Comparison of ENCODE assay signal across 21 cellular contexts in the genomic region with DNA sequence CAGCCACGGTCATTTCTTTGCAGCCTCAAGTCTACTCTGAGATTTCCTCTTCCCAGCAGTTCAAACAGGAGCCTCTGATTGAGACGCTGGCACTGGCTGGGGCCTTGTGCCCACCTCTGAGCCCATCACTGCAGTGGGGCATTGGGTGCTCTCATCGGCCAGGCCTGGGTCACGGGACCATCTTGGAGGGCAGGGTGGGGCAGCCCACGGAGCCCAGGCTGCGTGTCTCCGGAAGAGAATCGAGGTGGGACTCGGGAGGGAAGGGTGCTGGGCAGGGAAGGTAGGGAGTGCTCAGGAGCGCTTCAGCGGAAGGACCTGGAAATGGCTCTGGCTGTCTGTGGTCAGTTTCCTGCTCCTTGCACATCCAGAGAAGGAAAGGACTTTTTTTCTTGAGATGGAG.
DNase-seq lines count a peak whose midpoint lies in the region; ATAC-seq and TF ChIP-seq lines count a peak whose summit lies in the region.
"Had no signal": no experiment of that assay in that cellular context is flagged by ENCODE, and none has a peak within 500 bp of the region (broad histone marks: within the 10 kb centered on the region; RNA-seq: fewer than 3 reads in every experiment).

No MANE protein-coding gene starts in this region.

- H3K4me1 ChIP-seq in Loucy (ENCODE audit: insufficient read depth, low read length, poor library complexity, severe bottlenecking) (peaks cover 20% of the 10 kb centered on the region), neuronal stem cell (ENCODE audit: control insufficient read depth in 2 of 2, insufficient read depth in 1 of 2, low read depth in 1 of 2, low read length in 2 of 2) (peaks cover 0 to 5% of the 10 kb centered on the region in 2 donors), suprapubic skin (peaks cover 3% of the 10 kb centered on the region), BE2C (no peaks in the 10 kb centered on the region), GM23338 (ENCODE audit: insufficient read depth) (0 out of 2 replicates have a peak, but pooled peaks cover 6% of the 10 kb centered on the region)
- H3K4me1 ChIP-seq: SJCRH30 had no signal

- DNase-seq in H7 (peak; percentile 26), neuronal stem cell (ENCODE audit: low spot score) (no peak), suprapubic skin (ENCODE audit: low spot score in 2 of 2) (peak; percentile 35 to 58), BE2C (no peak), GM23338 (ENCODE audit: low spot score) (no peak)
- DNase-seq: C1 segment of cervical spinal cord; CD4-positive, alpha-beta memory T cell; COR-L47; EL; GDM1; NCI-H1105 treated with DMSO at 0.1 percent for 48 hours; NCI-H146; NCI-H1930; NCI-H2107; NCI-H524 treated with DMSO at 0.1 percent for 48 hours; NCI-H774; SJCRH30 had no signal

- H2BK5ac ChIP-seq in neuronal stem cell (ENCODE audit: low read length), result no peak overlapping the region

- no peak overlapping the region for H3K14ac ChIP-seq in neuronal stem cell (ENCODE audit: low read length)

- H2AK5ac ChIP-seq in neuronal stem cell (ENCODE audit: low read depth, low read length), result no peak overlapping the region

- no peak overlapping the region for H3K4me3 ChIP-seq in H7 (ENCODE audit: insufficient read depth, low read depth, low read length)
- no peak overlapping the region for H3K4me3 ChIP-seq in Loucy (ENCODE audit: low read length, poor library complexity, severe bottlenecking)
- H3K4me3 ChIP-seq in neuronal stem cell (ENCODE audit: low read length in 2 of 2), result no peak overlapping the region
- no peak overlapping the region for H3K4me3 ChIP-seq in suprapubic skin
- H3K4me3 ChIP-seq in BE2C (ENCODE audit: low read depth, low read length), result no peak overlapping the region
- H3K4me3 ChIP-seq in GM23338, result no peak overlapping the region
- H3K4me3 ChIP-seq: GM12878, SJCRH30 had no signal

- H3K9me2 ChIP-seq in Loucy (replicated peaks; ENCODE audit: low read depth, low read length) (no peaks in the 10 kb centered on the region), GM23338 (ENCODE audit: insufficient read depth) (no peaks in the 10 kb centered on the region)

- H4K91ac ChIP-seq in neuronal stem cell (ENCODE audit: low read depth, low read length, poor library complexity), result no peak overlapping the region

- TF ChIP-seq EP300 in suprapubic skin (IDR thresholded peaks at IDR 0.05), result no peak

- H3K27me3 ChIP-seq in H7 (ENCODE audit: control insufficient read depth, insufficient read depth, low read length), result no peaks in the 10 kb centered on the region
- H3K27me3 ChIP-seq in Loucy (ENCODE audit: insufficient read depth, low read length, poor library complexity, severe bottlenecking), result no peaks in the 10 kb centered on the region
- H3K27me3 ChIP-seq in neuronal stem cell (ENCODE audit: control insufficient read depth in 3 of 3, insufficient read depth in 3 of 3, low read depth in 1 of 3, low read length in 3 of 3), result peaks cover 0 to 1% (median 0%) of the 10 kb centered on the region in 3 experiments
- H3K27me3 ChIP-seq in suprapubic skin, result peaks cover 6% of the 10 kb centered on the region
- 0 out of 2 replicates have a peak, but pooled peaks cover 4% of the 10 kb centered on the region for H3K27me3 ChIP-seq in BE2C
- peaks cover 10% of the 10 kb centered on the region; the same call in 1 of the 2 replicates for H3K27me3 ChIP-seq in GM23338 (ENCODE audit: insufficient read depth)
- H3K27me3 ChIP-seq: SJCRH30 had no signal

- no peak overlapping the region for H3K4ac ChIP-seq in neuronal stem cell (ENCODE audit: low read length)

- H3K9ac ChIP-seq in Loucy (ENCODE audit: low read depth, low read length, poor library complexity, severe bottlenecking) (no peak overlapping the region), neuronal stem cell (ENCODE audit: low read depth, low read length, poor library complexity) (no peak overlapping the region)

- no peak for ATAC-seq in GM19397 (IDR thresholded peaks at IDR 0.05; ENCODE audit: unreplicated experiment)
- ATAC-seq in GM23338, result no peak

- H3K18ac ChIP-seq in neuronal stem cell (ENCODE audit: low read length), result no peak overlapping the region

- TF ChIP-seq CTCF in Loucy (conservative IDR thresholded peaks at IDR 0.05; ENCODE audit: low read length), result peak; percentile 27; the same call in 1 of the 2 replicates
- no peak for TF ChIP-seq CTCF in suprapubic skin (IDR thresholded peaks at IDR 0.05)
- no peak for TF ChIP-seq CTCF in BE2C (IDR thresholded peaks at IDR 0.05; ENCODE audit: low read depth, low read length)
- TF ChIP-seq CTCF in GM23338 (conservative IDR thresholded peaks at IDR 0.05; ENCODE audit: low read depth in 2 of 2), result no peak

- H3K23ac ChIP-seq in neuronal stem cell (ENCODE audit: low read depth, low read length, poor library complexity), result no peak overlapping the region

- H3K4me3 Mint-ChIP-seq in GM23338, result no peak overlapping the region
- H3K4me3 Mint-ChIP-seq: CD4-positive, alpha-beta memory T cell had no signal

- H3K4me2 ChIP-seq in Loucy (ENCODE audit: low read depth, low read length, poor library complexity, severe bottlenecking) (no peak overlapping the region), neuronal stem cell (ENCODE audit: insufficient read depth, low read length, poor library complexity, severe bottlenecking) (no peak overlapping the region), GM23338 (no peak overlapping the region)

- H3K27ac Mint-ChIP-seq in GM23338, result no peak overlapping the region

- H3K79me2 ChIP-seq in Loucy (ENCODE audit: insufficient read depth, low read length) (no peaks in the 10 kb centered on the region), GM23338 (replicated peaks; ENCODE audit: insufficient read depth) (no peaks in the 10 kb centered on the region)

- H2AFZ ChIP-seq in Loucy (ENCODE audit: low read length), result no peak overlapping the region
- H2AFZ ChIP-seq in neuronal stem cell (ENCODE audit: low read length), result no peak overlapping the region
- no peak overlapping the region for H2AFZ ChIP-seq in GM23338

- H2BK12ac ChIP-seq in neuronal stem cell (ENCODE audit: low read length), result no peak overlapping the region

- WGBS in neuronal stem cell (ENCODE audit: extremely low coverage in 2 of 2, insufficient read length in 2 of 2, insufficient replicate concordance in 1 of 2), 2 donors, result no CpG with 5 or more reads among the region's 11 CpGs
- 92% methylated on average over 11 of the region's 11 CpGs for WGBS in suprapubic skin

- H3K27ac ChIP-seq in neuronal stem cell (replicated peaks; ENCODE audit: low read length), result no peak overlapping the region
- H3K27ac ChIP-seq in suprapubic skin, result no peak overlapping the region
- H3K27ac ChIP-seq in GM23338 (ENCODE audit: low read depth), result no peak overlapping the region
- H3K27ac ChIP-seq: HL-60, SJCRH30 had no signal

- H3K36me3 ChIP-seq in H7 (replicated peaks; ENCODE audit: control insufficient read depth, insufficient read depth, low read length) (no peaks in the 10 kb centered on the region), Loucy (ENCODE audit: insufficient read depth, low read length) (no peaks in the 10 kb centered on the region), neuronal stem cell (replicated peaks in 1 of 2; ENCODE audit: control insufficient read depth in 2 of 2, insufficient read depth in 2 of 2, low read length in 2 of 2) (no peaks in the 10 kb centered on the region), suprapubic skin (no peaks in the 10 kb centered on the region), BE2C (no peaks in the 10 kb centered on the region), GM23338 (ENCODE audit: insufficient read depth) (no peaks in the 10 kb centered on the region)
- H3K36me3 ChIP-seq: SJCRH30 had no signal

- H3K79me1 ChIP-seq in neuronal stem cell (ENCODE audit: low read depth, low read length), result peaks cover 6% of the 10 kb centered on the region

- peaks cover 16% of the 10 kb centered on the region for H3K27me3 Mint-ChIP-seq in GM23338 (ENCODE audit: insufficient read depth, low read depth, poor library complexity)
- H3K27me3 Mint-ChIP-seq: CD4-positive, alpha-beta memory T cell had no signal

- H3K9me3 ChIP-seq in Loucy (ENCODE audit: insufficient read depth, low read depth, low read length), result no peaks in the 10 kb centered on the region
- peaks cover 0 to 7% of the 10 kb centered on the region in 2 donors for H3K9me3 ChIP-seq in neuronal stem cell (replicated peaks in 1 of 2; ENCODE audit: control insufficient read depth in 2 of 2, insufficient read depth in 1 of 2, low read depth in 1 of 2, low read length in 2 of 2)
- H3K9me3 ChIP-seq in suprapubic skin, result no peaks in the 10 kb centered on the region
- no peaks in the 10 kb centered on the region for H3K9me3 ChIP-seq in BE2C

- no peaks in the 10 kb centered on the region; the same call in 2 of the 3 replicates for H3K9me3 Mint-ChIP-seq in GM23338

- no peak overlapping the region for H4K8ac ChIP-seq in neuronal stem cell (ENCODE audit: low read depth, low read length)

- no peaks in the 10 kb centered on the region for H4K20me1 ChIP-seq in Loucy (ENCODE audit: insufficient read depth, low read length, poor library complexity, severe bottlenecking)
- H4K20me1 ChIP-seq in GM23338 (replicated peaks; ENCODE audit: insufficient read depth), result no peaks in the 10 kb centered on the region; the same call in 1 of the 2 replicates

- H2BK15ac ChIP-seq in neuronal stem cell (ENCODE audit: low read length), result peak overlapping the region; percentile 72

- no peak overlapping the region for H2BK120ac ChIP-seq in neuronal stem cell (ENCODE audit: low read depth, low read length)

- H3F3A ChIP-seq in Loucy (ENCODE audit: low read depth), result no peaks in the 10 kb centered on the region
- peaks cover 3% of the 10 kb centered on the region; the same call in 1 of the 2 replicates for H3F3A ChIP-seq in GM23338 (replicated peaks; ENCODE audit: low read depth)

- H3K36me3 Mint-ChIP-seq in GM23338 (ENCODE audit: low read depth), result no peaks in the 10 kb centered on the region

- H3K4me1 Mint-ChIP-seq in GM23338, result peaks cover 6% of the 10 kb centered on the region

- TF ChIP-seq POLR2A in suprapubic skin (IDR thresholded peaks at IDR 0.05), result no peak

TF ChIP-seq in GM23338, 12 proteins besides CTCF, POLR2A, EP300 and RAD21 (continues in another document):
- TF ChIP-seq NANOG (IDR thresholded peaks at IDR 0.05; ENCODE audit: borderline replicate concordance) (no peak), STAT1 (IDR thresholded peaks at IDR 0.05; ENCODE audit: unreplicated experiment) (no peak)

Comparison
In these comparisons a context has a peak if more than half of its experiments do, and no peak if none do; other contexts are left out.
1. DNase-seq: peak in H7 (single experiment) and suprapubic skin (2 of 2); none in neuronal stem cell (single experiment), BE2C (single experiment) and GM23338 (single experiment).